28 cellular contexts compared by ENCODE assay signal in genomic region chr1:112828716-112829115, GRCh38.
"Had no signal": no experiment of that assay in that cellular context is flagged by ENCODE, and none has a peak within 500 bp of the region (broad histone marks: within the 10 kb centered on the region; RNA-seq: fewer than 3 reads in every experiment).

No MANE protein-coding gene starts in this region.

- H3K27ac Mint-ChIP-seq: immature natural killer cell, mesothelial cell of epicardium, naive B cell had no signal

- H3K36me3 Mint-ChIP-seq: immature natural killer cell, mesothelial cell of epicardium had no signal

- H2AFZ ChIP-seq: hepatocyte had no signal

- H3K9me3 ChIP-seq: esophagus squamous epithelium, gastrocnemius medialis, left lung, lower lobe of right lung, mucosa of descending colon had no signal

- H3K4me1 Mint-ChIP-seq: immature natural killer cell, naive B cell had no signal

- H3K4me2 ChIP-seq: hepatocyte had no signal

- H3K27ac ChIP-seq: coronary artery, dorsolateral prefrontal cortex, epithelial cell of prostate, esophagus squamous epithelium, gastrocnemius medialis, hepatocyte, left lung, lower lobe of right lung had no signal

- H3K79me2 ChIP-seq: hepatocyte had no signal

- DNase-seq: dermis blood vessel endothelial cell; dorsolateral prefrontal cortex; effector CD4-positive, alpha-beta T cell; effector memory CD4-positive, alpha-beta T cell; erythroblast; esophagus squamous epithelium; foreskin fibroblast; foreskin melanocyte; gastrocnemius medialis; glutamatergic neuron; head of caudate nucleus; hypothalamus; immature natural killer cell; islet precursor cell; kidney; kidney glomerular epithelial cell; left cardiac atrium; left lung; left ventricle myocardium superior; lower lobe of right lung; mesenchymal stem cell; mucosa of descending colon; naive B cell had no signal

- H3K4me3 ChIP-seq: coronary artery, dorsolateral prefrontal cortex, esophagus squamous epithelium, gastrocnemius medialis, hepatocyte, left lung, lower lobe of right lung, mucosa of descending colon had no signal

- H3K27me3 ChIP-seq: dorsolateral prefrontal cortex, gastrocnemius medialis, hepatocyte, left lung had no signal

- H3K4me3 Mint-ChIP-seq: immature natural killer cell, mesothelial cell of epicardium had no signal

- H3K9me3 Mint-ChIP-seq: immature natural killer cell, mesothelial cell of epicardium had no signal

- ATAC-seq: esophagus mucosa, gastrocnemius medialis, left cardiac atrium, left lung, left ventricle myocardium superior, lower lobe of right lung, mucosa of descending colon had no signal

- H3K4me1 ChIP-seq: esophagus squamous epithelium, gastrocnemius medialis, left lung, lower lobe of right lung had no signal

- H3K36me3 ChIP-seq: esophagus squamous epithelium, gastrocnemius medialis, left lung, lower lobe of right lung had no signal
